10 cellular contexts compared by ENCODE assay signal in the genomic region with DNA sequence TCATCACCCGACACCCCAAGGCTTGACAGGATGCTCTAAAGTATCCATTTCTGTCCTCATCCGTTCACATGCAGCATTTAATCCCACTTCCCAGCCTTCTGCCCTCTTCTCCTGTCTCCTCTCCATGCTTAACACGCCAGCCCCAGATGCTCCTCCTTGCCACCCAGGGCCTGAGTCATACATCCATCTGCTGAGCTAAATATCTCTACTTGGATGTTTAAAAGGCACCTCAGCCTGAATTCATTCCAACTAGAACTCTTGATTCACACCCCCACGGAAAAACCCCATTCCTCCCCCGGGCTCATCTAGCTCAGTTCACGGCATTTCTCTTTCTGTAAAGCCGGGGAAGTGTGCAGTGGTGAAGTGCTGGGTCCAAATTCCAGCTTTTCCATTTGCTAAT. TPM values are rescaled to one million over a fixed set of nuclear protein-coding genes. Genes with fewer than 3 reads are reported as not detected.
DNase-seq lines count a peak whose midpoint lies in the region; ATAC-seq and TF ChIP-seq lines count a peak whose summit lies in the region.
"Had no signal": no experiment of that assay in that cellular context is flagged by ENCODE, and none has a peak within 500 bp of the region (broad histone marks: within the 10 kb centered on the region; RNA-seq: fewer than 3 reads in every experiment).

No MANE protein-coding gene starts in this region.

- WGBS in psoas muscle, 3 donors, result 76 to 84% (median 77%) methylated on average over 7 of the region's 7 CpGs

- H3K27ac Mint-ChIP-seq in CD4-positive, alpha-beta memory T cell, result no peak overlapping the region

- H3K4me3 ChIP-seq in CD4-positive, alpha-beta memory T cell (ENCODE audit: low read length in 2 of 2), result no peak overlapping the region
- H3K4me3 ChIP-seq in choroid plexus epithelial cell (ENCODE audit: low read depth, low read length) (no peak overlapping the region), psoas muscle (no peak overlapping the region)
- H3K4me3 ChIP-seq: uterus had no signal

- POLR2A ChIA-PET in CD4-positive, alpha-beta memory T cell (lab: Charles Lee; ENCODE audit: partially characterized antibody), result no interaction called here

- intact Hi-C loops in CD4-positive, alpha-beta memory T cell (cut with micrococcal nuclease), result loop anchor here (5.0 kb wide), 1 partner anchor 537 kb away; no protein-coding TSS in a partner anchor
- intact Hi-C loops in psoas muscle (cut with DNase I), result loop anchor here in 1 of 2 donors (5.0 kb wide), 1 partner anchor 212 kb away; no protein-coding TSS in a partner anchor

- no peak for DNase-seq in CD4-positive, alpha-beta memory T cell
- DNase-seq in NCI-H1694 (lab: John Stamatoyannopoulos, UW) (peak; percentile 69), choroid plexus epithelial cell (ENCODE audit: low read depth) (peak; percentile 73), nucleus accumbens (lab: John Stamatoyannopoulos, UW) (peak in 36 of 56 donors; percentile 8 to 77 (median 44)), psoas muscle (no peak)
- DNase-seq: naive B cell, uterus had no signal

- no peaks in the 10 kb centered on the region for H3K27me3 Mint-ChIP-seq in CD4-positive, alpha-beta memory T cell
- H3K27me3 Mint-ChIP-seq: naive B cell had no signal

- peaks cover 8 to 24% (median 11%) of the 10 kb centered on the region in 4 donors for H3K4me1 Mint-ChIP-seq in CD4-positive, alpha-beta memory T cell

- no peak for TF ChIP-seq CTCF in choroid plexus epithelial cell (conservative IDR thresholded peaks at IDR 0.05; ENCODE audit: low read depth, low read length)
- TF ChIP-seq CTCF in psoas muscle (IDR thresholded peaks at IDR 0.05), result no peak

- H3K36me3 Mint-ChIP-seq in CD4-positive, alpha-beta memory T cell, result no peaks in the 10 kb centered on the region

- no peaks in the 10 kb centered on the region for H3K27me3 ChIP-seq in CD4-positive, alpha-beta memory T cell (ENCODE audit: insufficient read depth, low read length)
- no peaks in the 10 kb centered on the region for H3K27me3 ChIP-seq in psoas muscle (ENCODE audit: insufficient read depth in 3 of 3, low read length in 2 of 3)
- H3K27me3 ChIP-seq: uterus had no signal

- CTCF ChIA-PET in CD4-positive, alpha-beta memory T cell (lab: Charles Lee; ENCODE audit: partially characterized antibody), result interaction anchor here (1.0 to 5.4 kb wide), 4 partner anchors 9 to 463 kb away, joined by 4 to 44 read pairs (median 22); no protein-coding TSS in a partner anchor

- H3K9me3 Mint-ChIP-seq in CD4-positive, alpha-beta memory T cell, result peaks cover 0 to 2% (median 0%) of the 10 kb centered on the region in 8 donors
- H3K9me3 Mint-ChIP-seq: naive B cell had no signal

- peaks cover 16% of the 10 kb centered on the region for H3K4me1 ChIP-seq in CD4-positive, alpha-beta memory T cell (ENCODE audit: insufficient read depth, low read length)
- peaks cover 16% of the 10 kb centered on the region for H3K4me1 ChIP-seq in psoas muscle

- ATAC-seq in HG03378 (IDR thresholded peaks at IDR 0.05; ENCODE audit: unreplicated experiment) (no peak), GM21619 (IDR thresholded peaks at IDR 0.05; ENCODE audit: unreplicated experiment) (no peak), HG03432 (IDR thresholded peaks at IDR 0.05; ENCODE audit: unreplicated experiment) (no peak), psoas muscle (no peak)

- no peaks in the 10 kb centered on the region for H3K9me3 ChIP-seq in CD4-positive, alpha-beta memory T cell (ENCODE audit: control insufficient read depth in 1 of 2, low read length in 2 of 2)
- H3K9me3 ChIP-seq in psoas muscle, result no peaks in the 10 kb centered on the region
- H3K9me3 ChIP-seq: uterus had no signal

- H3K27ac ChIP-seq in CD4-positive, alpha-beta memory T cell (ENCODE audit: low read depth, low read length), result no peak overlapping the region
- H3K27ac ChIP-seq in psoas muscle, result no peak overlapping the region
- H3K27ac ChIP-seq: uterus had no signal

- H3K36me3 ChIP-seq in CD4-positive, alpha-beta memory T cell (ENCODE audit: insufficient read depth, low read length), result no peaks in the 10 kb centered on the region
- no peaks in the 10 kb centered on the region for H3K36me3 ChIP-seq in psoas muscle (ENCODE audit: insufficient read depth in 1 of 2, low read depth in 1 of 2)
- H3K36me3 ChIP-seq: uterus had no signal

- peak overlapping the region in 5 of 8 donors; percentile 45 to 60 (median 52) for H3K4me3 Mint-ChIP-seq in CD4-positive, alpha-beta memory T cell

RNA-seq across cellular contexts. Expression of gene TEX35, which starts 27.7 kb away (rescaled TPM):
- total RNA-seq in CD4-positive, alpha-beta memory T cell, result not detected
- polyA plus RNA-seq in CD4-positive, alpha-beta memory T cell, result under 1 TPM in 1 of 2 donors, not detected in 1; 0.16 TPM
- not detected for total RNA-seq in psoas muscle
- not detected for polyA plus RNA-seq in psoas muscle
- total RNA-seq: uterus had no signal

RNA-seq across cellular contexts. Expression of gene CLEC20A, which starts 43.9 kb away (rescaled TPM):
- not detected for total RNA-seq in CD4-positive, alpha-beta memory T cell
- not detected for polyA plus RNA-seq in CD4-positive, alpha-beta memory T cell
- under 1 TPM in 1 of 4 donors, not detected in 3; 0.22 TPM for total RNA-seq in psoas muscle
- not detected for polyA plus RNA-seq in psoas muscle
- total RNA-seq: uterus had no signal

Comparison
In these comparisons a context has a peak if more than half of its experiments do, and no peak if none do; other contexts are left out.
1. DNase-seq: peak in NCI-H1694 (single experiment), choroid plexus epithelial cell (single experiment) and nucleus accumbens (36 of 56); none in CD4-positive, alpha-beta memory T cell (0 of 5) and psoas muscle (0 of 2).